Comparison of ENCODE assay signal across 17 cellular contexts in genomic region chr13:19991531-19991930, GRCh38. TPM values are rescaled to one million over a fixed set of nuclear protein-coding genes. Genes with fewer than 3 reads are reported as not detected.
A peak's percentile ranks its signal among the peaks of the same experiment; 100 is the strongest.
DNase-seq lines count a peak whose midpoint lies in the region; ATAC-seq and TF ChIP-seq lines count a peak whose summit lies in the region.
"Had no signal": no experiment of that assay in that cellular context is flagged by ENCODE, and none has a peak within 500 bp of the region (broad histone marks: within the 10 kb centered on the region; RNA-seq: fewer than 3 reads in every experiment).

No MANE protein-coding gene starts in this region.

- H3K9me3 ChIP-seq in T-helper 17 cell (ENCODE audit: control insufficient read depth, low read length, poor library complexity, severe bottlenecking) = no peaks in the 10 kb centered on the region
- no peaks in the 10 kb centered on the region for H3K9me3 ChIP-seq in endodermal cell (ENCODE audit: control insufficient read depth, low read length)
- H3K9me3 ChIP-seq: HAP-1, SJCRH30 had no signal

- H3K9me3 Mint-ChIP-seq in activated naive CD4-positive, alpha-beta T cell treated with anti-CD3 and anti-CD28 coated beads, Interleukin-2, amount 50 U/mL, for 72 hours = no peaks in the 10 kb centered on the region
- H3K9me3 Mint-ChIP-seq in endodermal cell = no peaks in the 10 kb centered on the region
- H3K9me3 Mint-ChIP-seq in progenitor cell of endocrine pancreas (ENCODE audit: low read depth) = no peaks in the 10 kb centered on the region
- H3K9me3 Mint-ChIP-seq in mesothelial cell of epicardium = no peaks in the 10 kb centered on the region

- no peak for ATAC-seq in activated naive CD4-positive, alpha-beta T cell treated with anti-CD3 and anti-CD28 coated beads, Interleukin-2, amount 50 U/mL, for 72 hours
- no peak for ATAC-seq in T-helper 17 cell
- ATAC-seq: K562 had no signal

- DNase-seq in activated naive CD4-positive, alpha-beta T cell treated with anti-CD3 and anti-CD28 coated beads, Interleukin-2, amount 50 U/mL, for 72 hours (ENCODE audit: low spot score in 2 of 2) = no peak
- no peak for DNase-seq in activated naive CD4-positive, alpha-beta T cell (lab: John Stamatoyannopoulos, UW)
- DNase-seq in T-helper 17 cell (no peak), endodermal cell (no peak), progenitor cell of endocrine pancreas (ENCODE audit: low spot score, unreplicated experiment) (no peak), mesothelial cell of epicardium (ENCODE audit: low spot score in 2 of 2, unreplicated experiment in 2 of 2) (no peak), MV-4-11 (lab: John Stamatoyannopoulos, UW) (no peak), GF-D8 (lab: John Stamatoyannopoulos, UW) (no peak)
- DNase-seq: COR-L47, NCI-H1417 treated with DMSO at 0.1 percent for 48 hours, NCI-H2029, NCI-H510A, PC-9, SJCRH30 had no signal

- peak overlapping the region; percentile 32 to 65 for H3K27ac Mint-ChIP-seq in activated naive CD4-positive, alpha-beta T cell treated with anti-CD3 and anti-CD28 coated beads, Interleukin-2, amount 50 U/mL, for 72 hours
- H3K27ac Mint-ChIP-seq in T-helper 17 cell = peak overlapping the region; percentile 79
- peak overlapping the region; percentile 64 for H3K27ac Mint-ChIP-seq in endodermal cell
- H3K27ac Mint-ChIP-seq in progenitor cell of endocrine pancreas = peak overlapping the region; percentile 79
- H3K27ac Mint-ChIP-seq in mesothelial cell of epicardium = no peak overlapping the region

- no peak overlapping the region for H3K27ac ChIP-seq in endodermal cell (ENCODE audit: low read depth, low read length)
- H3K27ac ChIP-seq: C4-2B, PC-9, SJCRH30 had no signal

- no peak overlapping the region for H3K9ac ChIP-seq in endodermal cell (ENCODE audit: extremely low read depth, low read length, poor library complexity, severe bottlenecking)

- H3K4me3 Mint-ChIP-seq in T-helper 17 cell (no peak overlapping the region), endodermal cell (no peak overlapping the region), progenitor cell of endocrine pancreas (ENCODE audit: low read depth) (no peak overlapping the region), mesothelial cell of epicardium (no peak overlapping the region)

- no peaks in the 10 kb centered on the region for H3K27me3 ChIP-seq in endodermal cell (ENCODE audit: control insufficient read depth, insufficient read depth, low read length, poor library complexity, severe bottlenecking)
- H3K27me3 ChIP-seq: SJCRH30 had no signal

- H3K4me1 Mint-ChIP-seq in T-helper 17 cell (peaks cover 38% of the 10 kb centered on the region), endodermal cell (peaks cover 9% of the 10 kb centered on the region), progenitor cell of endocrine pancreas (ENCODE audit: low read depth) (peaks cover 2% of the 10 kb centered on the region), mesothelial cell of epicardium (peaks cover 13% of the 10 kb centered on the region)

- H3K4me1 ChIP-seq in endodermal cell (ENCODE audit: control insufficient read depth, insufficient read depth, low read length) = no peaks in the 10 kb centered on the region
- H3K4me1 ChIP-seq: HAP-1, SJCRH30 had no signal

- H3K27me3 Mint-ChIP-seq in T-helper 17 cell = no peaks in the 10 kb centered on the region
- H3K27me3 Mint-ChIP-seq in endodermal cell (ENCODE audit: insufficient read depth) = no peaks in the 10 kb centered on the region
- H3K27me3 Mint-ChIP-seq in progenitor cell of endocrine pancreas = no peaks in the 10 kb centered on the region
- H3K27me3 Mint-ChIP-seq in mesothelial cell of epicardium (ENCODE audit: low read depth) = no peaks in the 10 kb centered on the region

- H3K36me3 Mint-ChIP-seq in activated naive CD4-positive, alpha-beta T cell treated with anti-CD3 and anti-CD28 coated beads, Interleukin-2, amount 50 U/mL, for 72 hours = peaks cover 14 to 20% of the 10 kb centered on the region in 2 donors
- H3K36me3 Mint-ChIP-seq in T-helper 17 cell (ENCODE audit: low read depth) = peaks cover 8% of the 10 kb centered on the region
- peaks cover 46% of the 10 kb centered on the region for H3K36me3 Mint-ChIP-seq in endodermal cell (ENCODE audit: low read depth)
- peaks cover 19% of the 10 kb centered on the region for H3K36me3 Mint-ChIP-seq in progenitor cell of endocrine pancreas (ENCODE audit: insufficient read depth)
- peaks cover 24% of the 10 kb centered on the region for H3K36me3 Mint-ChIP-seq in mesothelial cell of epicardium

- no peak overlapping the region for H3K4me3 ChIP-seq in endodermal cell (ENCODE audit: low read length)
- H3K4me3 ChIP-seq: HAP-1, K562, PC-9, SJCRH30 had no signal

- TF ChIP-seq CTCF in endodermal cell (conservative IDR thresholded peaks at IDR 0.05) (no peak), progenitor cell of endocrine pancreas (IDR thresholded peaks at IDR 0.05; ENCODE audit: unreplicated experiment) (no peak), mesothelial cell of epicardium (IDR thresholded peaks at IDR 0.05; ENCODE audit: unreplicated experiment) (no peak)

- 95 to 100% methylated on average over 1 to 2 of the region's 2 CpGs for WGBS in endodermal cell (ENCODE audit: insufficient coverage in 1 of 2, insufficient read length in 1 of 2), 2 experiments

- H3K36me3 ChIP-seq in endodermal cell (ENCODE audit: control insufficient read depth, insufficient read depth, low read length) = peaks cover 81% of the 10 kb centered on the region

RNA-seq across cellular contexts. Expression of gene ZMYM2, which starts 33.0 kb away (rescaled TPM):
- total RNA-seq in activated naive CD4-positive, alpha-beta T cell treated with anti-CD3 and anti-CD28 coated beads, Interleukin-2, amount 50 U/mL, for 72 hours = 10 to 100 TPM; 85.1 to 94.0 TPM
- total RNA-seq in T-helper 17 cell (100 to 1,000 TPM; 103 to 115 TPM), endodermal cell (100 to 1,000 TPM; 200 to 207 TPM), progenitor cell of endocrine pancreas (183 and 192 TPM in 2 replicates), mesothelial cell of epicardium (206 to 212 TPM (median 208 TPM) in 3 replicates)
- polyA plus RNA-seq in endodermal cell (2013, experiment 1 of 2) = 115 TPM
- 108 TPM for polyA plus RNA-seq in endodermal cell (2013, experiment 2 of 2)
